25 cellular contexts compared by ENCODE assay signal in genomic region chr12:62947364-62947763, GRCh38. TPM values are rescaled to one million over a fixed set of nuclear protein-coding genes. Genes with fewer than 3 reads are reported as not detected.
DNase-seq lines count a peak whose midpoint lies in the region; ATAC-seq, FAIRE-seq and TF ChIP-seq lines count a peak whose summit lies in the region.
"Had no signal": no experiment of that assay in that cellular context is flagged by ENCODE, and none has a peak within 500 bp of the region (broad histone marks: within the 10 kb centered on the region; RNA-seq: fewer than 3 reads in every experiment).

No MANE protein-coding gene starts in this region.

- no peak for TF ChIP-seq CTCF in HepG2 (CRISPR knock-in tag; IDR thresholded peaks at IDR 0.05)
- TF ChIP-seq CTCF in right lobe of liver (IDR thresholded peaks at IDR 0.05) = no peak
- TF ChIP-seq CTCF in parathyroid adenoma (IDR thresholded peaks at IDR 0.05) = no peak
- no peak for TF ChIP-seq CTCF in stomach (IDR thresholded peaks at IDR 0.05)

- H3K79me2 ChIP-seq in HepG2 (ENCODE audit: insufficient read depth, low read length) = no peaks in the 10 kb centered on the region
- no peaks in the 10 kb centered on the region for H3K79me2 ChIP-seq in parathyroid adenoma

- TF ChIP-seq EP300 in HepG2 (IDR thresholded peaks at IDR 0.05; ENCODE audit: low read depth in 2 of 2, low read length in 2 of 2) (no peak), HepG2 (CRISPR knock-in tag; IDR thresholded peaks at IDR 0.05; ENCODE audit: borderline replicate concordance) (no peak), stomach (IDR thresholded peaks at IDR 0.05) (no peak)

- in situ Hi-C loops in HepG2 (cut with HindIII; ENCODE audit: extremely low pct_ligation_motif_present, low pct_unique_long_range_greater_than_20kb) = no loop called here

- H2AFZ ChIP-seq in HepG2 (ENCODE audit: low read length) (peak overlapping the region; percentile 25), parathyroid adenoma (peak overlapping the region; percentile 77)
- H2AFZ ChIP-seq: GM23248 had no signal

- H3K4me1 ChIP-seq in HepG2 (ENCODE audit: insufficient read depth, low read length) = no peaks in the 10 kb centered on the region
- no peaks in the 10 kb centered on the region for H3K4me1 ChIP-seq in right lobe of liver
- peaks cover 4% of the 10 kb centered on the region for H3K4me1 ChIP-seq in parathyroid adenoma
- no peaks in the 10 kb centered on the region for H3K4me1 ChIP-seq in stomach
- H3K4me1 ChIP-seq: A549; BE2C; BLaER1 treated with 17β-estradiol and CSF1 and Interleukin-3, amounts not matched to agents 10 nM and 100 nM had no signal

- H3K27me3 ChIP-seq in HepG2 (ENCODE audit: control insufficient read depth in 1 of 2, insufficient read depth in 2 of 2, low read length in 2 of 2) = no peaks in the 10 kb centered on the region
- H3K27me3 ChIP-seq in right lobe of liver = no peaks in the 10 kb centered on the region
- H3K27me3 ChIP-seq in parathyroid adenoma (ENCODE audit: control insufficient read depth, insufficient read depth, low read length) = no peaks in the 10 kb centered on the region
- no peaks in the 10 kb centered on the region for H3K27me3 ChIP-seq in stomach
- H3K27me3 ChIP-seq: BE2C; BLaER1 treated with 17β-estradiol and CSF1 and Interleukin-3, amounts not matched to agents 10 nM and 100 nM had no signal

- ATAC-seq in HepG2 (no peak), right lobe of liver (no peak)
- ATAC-seq: A549, GM12878 had no signal

- H3K36me3 ChIP-seq in HepG2 (replicated peaks in 1 of 2; ENCODE audit: control insufficient read depth in 1 of 2, insufficient read depth in 2 of 2, low read length in 2 of 2) (no peaks in the 10 kb centered on the region), right lobe of liver (no peaks in the 10 kb centered on the region), parathyroid adenoma (ENCODE audit: control insufficient read depth, insufficient read depth, low read length) (no peaks in the 10 kb centered on the region), stomach (no peaks in the 10 kb centered on the region)
- H3K36me3 ChIP-seq: BE2C; BLaER1 treated with 17β-estradiol and CSF1 and Interleukin-3, amounts not matched to agents 10 nM and 100 nM had no signal

- no TSS peak for BruUV-seq in HepG2 (replicated peaks; lab: Mats Ljungman, UMichigan)

- intact Hi-C loops in HepG2 (cut with micrococcal nuclease; ENCODE audit: unreplicated experiment) = no loop called here
- intact Hi-C loops in right lobe of liver (cut with DNase I) = no loop called here
- intact Hi-C loops in stomach (cut with DNase I; ENCODE audit: low total_unique reads) = no loop called here

- H3K4me3 ChIP-seq in HepG2 (replicated peaks in 1 of 3; ENCODE audit: insufficient read depth in 1 of 3, low read depth in 2 of 3, low read length in 3 of 3) (no peak overlapping the region), right lobe of liver (no peak overlapping the region), parathyroid adenoma (ENCODE audit: low read depth, low read length) (peak overlapping the region; percentile 1), stomach (no peak overlapping the region)
- H3K4me3 ChIP-seq: A549; BLaER1 treated with 17β-estradiol and CSF1 and Interleukin-3, amounts not matched to agents 10 nM and 100 nM; GM12878; GM23248 had no signal

- WGBS in HepG2 (ENCODE audit: low lambda C conversion rate) = 39% methylated on average over 5 of the region's 5 CpGs
- 77% methylated on average over 5 of the region's 5 CpGs for WGBS in right lobe of liver (ENCODE audit: insufficient coverage, low coverage, low lambda C conversion rate, missing lambda C conversion rate)
- WGBS in stomach, 5 donors = 63 to 88% (median 87%) methylated on average over 5 of the region's 5 CpGs

- H3K4me2 ChIP-seq in HepG2 (ENCODE audit: low read depth, low read length) (no peak overlapping the region), parathyroid adenoma (ENCODE audit: low read length) (peak overlapping the region; percentile 43)
- H3K4me2 ChIP-seq: A549; BLaER1 treated with 17β-estradiol and CSF1 and Interleukin-3, amounts not matched to agents 10 nM and 100 nM had no signal

- POLR2A ChIA-PET in HepG2 (lab: Yijun Ruan, JAX) = no interaction called here

- TF ChIP-seq POLR2A in HepG2 (IDR thresholded peaks at IDR 0.05; ENCODE audit: insufficient read depth in 1 of 2, low read depth in 2 of 2, low read length in 2 of 2) = no peak
- TF ChIP-seq POLR2A in right lobe of liver (IDR thresholded peaks at IDR 0.05) = no peak
- TF ChIP-seq POLR2A in stomach (IDR thresholded peaks at IDR 0.05) = no peak

- no peak overlapping the region for H3K9ac ChIP-seq in HepG2 (ENCODE audit: insufficient read depth, low read depth, low read length)
- no peak overlapping the region for H3K9ac ChIP-seq in parathyroid adenoma
- H3K9ac ChIP-seq: BLaER1 treated with 17β-estradiol and CSF1 and Interleukin-3, amounts not matched to agents 10 nM and 100 nM; GM23248 had no signal

- CTCF ChIA-PET in HepG2 (lab: Yijun Ruan, JAX; ENCODE audit: low intra/inter-chr PET ratio, low total read pairs) = no interaction called here

- H4K20me1 ChIP-seq in HepG2 (ENCODE audit: insufficient read depth, low read length) = no peaks in the 10 kb centered on the region
- H4K20me1 ChIP-seq: BLaER1 treated with 17β-estradiol and CSF1 and Interleukin-3, amounts not matched to agents 10 nM and 100 nM had no signal

- TF ChIP-seq RAD21 in HepG2 (CRISPR knock-in tag; IDR thresholded peaks at IDR 0.05) = no peak

- FAIRE-seq in HepG2 (lab: Jason Lieb, UNC) = no peak
- FAIRE-seq: D721Med, GM12878, GM19239, H1 had no signal

- H3K27ac ChIP-seq in HepG2 (ENCODE audit: extremely low read length, insufficient read depth, low read length) (no peak overlapping the region), right lobe of liver (no peak overlapping the region), parathyroid adenoma (no peak overlapping the region), stomach (no peak overlapping the region)
- H3K27ac ChIP-seq: A549; BLaER1 treated with 17β-estradiol and CSF1 and Interleukin-3, amounts not matched to agents 10 nM and 100 nM; GM23248 had no signal

- DNase-seq in HepG2 (ENCODE audit: low spot score) = no peak
- DNase-seq in right lobe of liver = no peak
- DNase-seq in SK-N-DZ (ENCODE audit: low spot score) = peak; percentile 22
- no peak for DNase-seq in activated gamma-delta T cell (lab: John Stamatoyannopoulos, UW)
- no peak for DNase-seq in stomach
- DNase-seq: 8988T; ACHN; AML-193; BE2C; CD4-positive, alpha-beta T cell; CD8-positive, alpha-beta memory T cell; DMS 273 treated with DMSO at 0.1 percent for 48 hours; DMS79; EL; GDM1; GM23248; H7; HCEC 1CT had no signal

- H3K9me3 ChIP-seq in HepG2 (ENCODE audit: low read length) (no peaks in the 10 kb centered on the region), right lobe of liver (no peaks in the 10 kb centered on the region), parathyroid adenoma (ENCODE audit: control insufficient read depth, low read length) (no peaks in the 10 kb centered on the region), stomach (no peaks in the 10 kb centered on the region)
- H3K9me3 ChIP-seq: BE2C; BLaER1 treated with 17β-estradiol and CSF1 and Interleukin-3, amounts not matched to agents 10 nM and 100 nM had no signal

TF ChIP-seq in HepG2, 621 proteins besides CTCF, POLR2A, EP300 and RAD21 (continues in another document):
- no peak for TF ChIP-seq RAD51 (IDR thresholded peaks at IDR 0.05; ENCODE audit: borderline replicate concordance)
- no peak for TF ChIP-seq SALL1 (CRISPR knock-in tag; IDR thresholded peaks at IDR 0.05)
- no peak for TF ChIP-seq ZNF468 (CRISPR knock-in tag; IDR thresholded peaks at IDR 0.05)
- TF ChIP-seq TMF1 (CRISPR knock-in tag; IDR thresholded peaks at IDR 0.05; ENCODE audit: low read depth) = no peak
- TF ChIP-seq, protein P1, sequence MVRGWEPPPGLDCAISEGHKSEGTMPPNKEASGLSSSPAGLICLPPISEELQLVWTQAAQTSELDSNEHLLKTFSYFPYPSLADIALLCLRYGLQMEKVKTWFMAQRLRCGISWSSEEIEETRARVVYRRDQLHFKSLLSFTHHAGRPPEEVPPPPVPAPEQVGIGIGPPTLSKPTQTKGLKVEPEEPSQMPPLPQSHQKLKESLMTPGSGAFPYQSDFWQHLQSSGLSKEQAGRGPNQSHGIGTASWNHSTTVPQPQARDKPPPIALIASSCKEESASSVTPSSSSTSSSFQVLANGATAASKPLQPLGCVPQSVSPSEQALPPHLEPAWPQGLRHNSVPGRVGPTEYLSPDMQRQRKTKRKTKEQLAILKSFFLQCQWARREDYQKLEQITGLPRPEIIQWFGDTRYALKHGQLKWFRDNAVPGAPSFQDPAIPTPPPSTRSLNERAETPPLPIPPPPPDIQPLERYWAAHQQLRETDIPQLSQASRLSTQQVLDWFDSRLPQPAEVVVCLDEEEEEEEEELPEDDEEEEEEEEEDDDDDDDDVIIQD (CRISPR knock-in tag; IDR thresholded peaks at IDR 0.05; ENCODE audit: low read depth) = no peak

RNA-seq across cellular contexts. Expression of gene PPM1H, which starts 12.4 kb away (rescaled TPM):
- total RNA-seq in HepG2 (2016; rRNA removed; fragmentation: Illumina TruSeq; extraction: Trizol) (38.1 and 42.0 TPM in 2 replicates), right lobe of liver (1 to 10 TPM; 3.8 to 9.2 (median 6.5) TPM), stomach (10 to 100 TPM in 2 of 5 donors, 1 to 10 TPM in 2, under 1 TPM in 1; 0.29 to 12.5 (median 4.1) TPM)
- total RNA-seq in HepG2 (2016; cell fraction: cytosol; rRNA removed; fragmentation: Illumina TruSeq; extraction: Trizol; ENCODE audit: low read depth) = 3.3 and 5.2 TPM in 2 replicates
- 35.2 and 37.3 TPM in 2 replicates for total RNA-seq in HepG2 (2016; cell fraction: insoluble cytoplasmic fraction; rRNA removed; fragmentation: Illumina TruSeq; extraction: Trizol)
- 19.9 and 22.6 TPM in 2 replicates for total RNA-seq in HepG2 (2016; cell fraction: membrane; rRNA removed; fragmentation: Illumina TruSeq; extraction: Trizol)
- total RNA-seq in HepG2 (2016; cell fraction: nucleus; rRNA removed; fragmentation: Illumina TruSeq; extraction: Trizol) = 29.6 and 34.5 TPM in 2 replicates
- polyA plus RNA-seq in HepG2 (2011; rRNA removed) (16.9 and 29.1 TPM in 2 replicates), stomach (1 to 10 TPM; 2.8 to 4.6 (median 3.4) TPM)
- polyA plus RNA-seq in HepG2 (2011; cell fraction: cytosol; rRNA removed) = 19.3 and 19.9 TPM in 2 replicates
- polyA plus RNA-seq in HepG2 (2011; cell fraction: nucleus; rRNA removed) = 19.8 and 26.0 TPM in 2 replicates
- polyA plus RNA-seq in HepG2 (2012) = 9.9 and 26.1 TPM in 2 replicates
- 1.6 and 1.8 TPM in 2 replicates for polyA plus RNA-seq in HepG2 (2016; cell fraction: cytosol; fragmentation: Illumina TruSeq; extraction: Trizol; ENCODE audit: low read depth)
- polyA plus RNA-seq in HepG2 (2016; cell fraction: insoluble cytoplasmic fraction; fragmentation: Illumina TruSeq; extraction: Trizol; ENCODE audit: low read depth) = 32.1 and 32.9 TPM in 2 replicates
- polyA plus RNA-seq in HepG2 (2016; cell fraction: membrane; fragmentation: Illumina TruSeq; extraction: Trizol; ENCODE audit: low read depth) = 8.9 and 10.6 TPM in 2 replicates
- 24.8 and 26.5 TPM in 2 replicates for polyA plus RNA-seq in HepG2 (2016; cell fraction: nucleus; fragmentation: Illumina TruSeq; extraction: Trizol; ENCODE audit: insufficient read depth, low read depth)
- 8.3 and 68.0 TPM in 2 replicates for polyA minus RNA-seq in HepG2 (2011; rRNA and poly(A)+ RNA removed; ENCODE audit: low replicate concordance)
- 32.6 and 42.5 TPM in 2 replicates for polyA minus RNA-seq in HepG2 (2011; cell fraction: cytosol; rRNA and poly(A)+ RNA removed)
- 39.3 and 42.1 TPM in 2 replicates for polyA minus RNA-seq in HepG2 (2011; cell fraction: nucleus; rRNA and poly(A)+ RNA removed)
- polyA plus RNA-seq in SK-N-DZ (2014; cell fraction: cytosol; rRNA removed) = 6.2 and 6.7 TPM in 2 replicates
- 4.5 and 4.9 TPM in 2 replicates for polyA plus RNA-seq in SK-N-DZ (2014; cell fraction: nucleus; rRNA removed)
- total RNA-seq: CD4-positive, alpha-beta T cell had no signal
- polyA plus RNA-seq: CD8-positive, alpha-beta memory T cell had no signal
